19 cellular contexts compared by ENCODE assay signal in the genomic region with DNA sequence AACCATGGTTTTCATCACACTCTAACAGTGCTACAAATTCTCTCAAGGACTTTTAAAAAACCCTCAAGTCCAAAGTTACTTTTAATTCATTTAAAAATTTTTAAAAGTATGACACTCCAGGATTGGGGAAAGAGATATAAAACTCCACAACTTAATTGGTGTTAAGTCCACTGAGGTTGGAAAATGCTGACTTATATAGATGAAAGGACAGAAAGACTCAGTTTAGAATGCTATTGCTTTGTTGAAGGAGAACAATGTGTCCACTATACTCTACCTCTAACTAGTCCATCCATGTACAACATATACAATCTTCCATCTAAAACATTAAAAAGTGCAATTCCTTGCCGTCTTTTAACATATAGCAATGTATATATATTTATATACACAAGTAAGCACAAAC. TPM values are rescaled to one million over a fixed set of nuclear protein-coding genes. Genes with fewer than 3 reads are reported as not detected.
DNase-seq lines count a peak whose midpoint lies in the region; ATAC-seq and TF ChIP-seq lines count a peak whose summit lies in the region.
"Had no signal": no experiment of that assay in that cellular context is flagged by ENCODE, and none has a peak within 500 bp of the region (broad histone marks: within the 10 kb centered on the region; RNA-seq: fewer than 3 reads in every experiment).

No MANE protein-coding gene starts in this region.

- peak overlapping the region in 1 of 59 donors; percentile 10 for H3K4me3 ChIP-seq in dorsolateral prefrontal cortex
- H3K4me3 ChIP-seq: A549, BLaER1, GM23248, HAP-1, K562 had no signal

- H3K27ac ChIP-seq in dorsolateral prefrontal cortex (peak overlapping the region in 55 of 59 donors; percentile 3 to 88 (median 67)), temporal lobe (ENCODE audit: low read depth, low read length) (peak overlapping the region; percentile 17)
- H3K27ac ChIP-seq: 22Rv1, A549, BLaER1, GM23248, HL-60 had no signal

- no peak for TF ChIP-seq CTCF in dorsolateral prefrontal cortex (IDR thresholded peaks at IDR 0.05 in 54 of 56, conservative IDR thresholded peaks at IDR 0.05 in 2 of 56; ENCODE audit: low read depth in 1 of 56, partially characterized antibody in 56 of 56)

- no peak for ATAC-seq in HG02938 (IDR thresholded peaks at IDR 0.05; ENCODE audit: unreplicated experiment)
- ATAC-seq: A549, K562 had no signal

- DNase-seq in COLO829 (ENCODE audit: low spot score) (peak; percentile 11), dorsolateral prefrontal cortex (no peak), midbrain (lab: John Stamatoyannopoulos, UW) (peak; percentile 35), NCI-H1930 (lab: John Stamatoyannopoulos, UW) (no peak)
- no peak for DNase-seq in activated CD4-positive, CD25-positive, alpha-beta regulatory T cell treated with anti-CD3 and anti-CD28 coated beads, Interleukin-2, amount 50 U/mL, for 72 hours
- DNase-seq: Calu3; CD4-positive, alpha-beta memory T cell; DMS79 treated with DMSO at 0.1 percent for 48 hours; GF-D8; GM23248; IMR-90 had no signal

- intact Hi-C loops in dorsolateral prefrontal cortex (cut with DNase I): no loop called here

- H3K27me3 ChIP-seq in dorsolateral prefrontal cortex: no peaks in the 10 kb centered on the region
- H3K27me3 ChIP-seq: BLaER1 had no signal

RNA-seq across cellular contexts. Expression of gene CABYR, which starts 41.2 kb away (rescaled TPM):
- 10 to 100 TPM in 115 of 120 experiments, 1 to 10 TPM in 5; 8.5 to 29.7 (median 17.0) TPM for total RNA-seq in dorsolateral prefrontal cortex
- total RNA-seq in temporal lobe: 13.0 TPM
- total RNA-seq: K562 had no signal

Comparison
In these comparisons a context has a peak if more than half of its experiments do, and no peak if none do; other contexts are left out.
1. DNase-seq: peak in COLO829 (single experiment) and midbrain (single experiment); none in dorsolateral prefrontal cortex (0 of 10), NCI-H1930 (0 of 2) and activated CD4-positive, CD25-positive, alpha-beta regulatory T cell treated with anti-CD3 and anti-CD28 coated beads, Interleukin-2, amount 50 U/mL, for 72 hours (single experiment).